In genomic region chr2:26456701-26457224, GRCh38 we compare ENCODE assay signal across 19 cellular contexts. TPM values are rescaled to one million over a fixed set of nuclear protein-coding genes. Genes with fewer than 3 reads are reported as not detected.
DNase-seq lines count a peak whose midpoint lies in the region; ATAC-seq, FAIRE-seq and TF ChIP-seq lines count a peak whose summit lies in the region.
"Had no signal": no experiment of that assay in that cellular context is flagged by ENCODE, and none has a peak within 500 bp of the region (broad histone marks: within the 10 kb centered on the region; RNA-seq: fewer than 3 reads in every experiment).

No MANE protein-coding gene starts in this region.

- POLR2A ChIA-PET in A549 (lab: Yijun Ruan, JAX) = no interaction called here
- POLR2A ChIA-PET in CD4-positive, alpha-beta T cell (lab: Charles Lee) = no interaction called here

- peak overlapping the region; percentile 55 to 73 for H3K27ac ChIP-seq in A549
- peak overlapping the region; percentile 58 for H3K27ac ChIP-seq in HL-60 (replicated peaks)
- H3K27ac ChIP-seq in CD4-positive, alpha-beta T cell (ENCODE audit: low read depth, low read length) = no peak overlapping the region

- TF ChIP-seq EP300 in A549 (IDR thresholded peaks at IDR 0.05) = no peak

- no peak for FAIRE-seq in A549 (lab: Jason Lieb, UNC)

- no peaks in the 10 kb centered on the region for H3K9me3 Mint-ChIP-seq in activated T-helper 17 cell treated with anti-CD3 and anti-CD28 coated beads, Interleukin-2, amount 50 U/mL, for 72 hours
- no peaks in the 10 kb centered on the region for H3K9me3 Mint-ChIP-seq in mesothelial cell of epicardium
- H3K9me3 Mint-ChIP-seq in CD4-positive, alpha-beta T cell = no peaks in the 10 kb centered on the region
- H3K9me3 Mint-ChIP-seq: activated T-helper 2 cell treated with anti-CD3 and anti-CD28 coated beads, Interferon-gamma antibody, Interleukin-2, Interleukin-4, amounts not matched to agents 10 μg/mL and 5 μg/mL and 100 μg/mL, durations not matched to agents 14 hours and 24 hours and 36 hours; T-helper 2 cell treated with Interferon-gamma antibody and Interleukin-4, amounts not matched to agents 5 μg/mL and 100 μg/mL, for 36 hours had no signal

- H3K27me3 ChIP-seq in HL-60 (ENCODE audit: insufficient read depth, poor library complexity, severe bottlenecking) = no peaks in the 10 kb centered on the region
- H3K27me3 ChIP-seq in CD4-positive, alpha-beta T cell (ENCODE audit: control insufficient read depth, insufficient read depth, low read length) = no peaks in the 10 kb centered on the region

- H3K4me3 Mint-ChIP-seq in activated T-helper 17 cell treated with anti-CD3 and anti-CD28 coated beads, Interleukin-2, amount 50 U/mL, for 72 hours = no peak overlapping the region
- no peak overlapping the region for H3K4me3 Mint-ChIP-seq in mesothelial cell of epicardium
- H3K4me3 Mint-ChIP-seq in CD4-positive, alpha-beta T cell = no peak overlapping the region
- H3K4me3 Mint-ChIP-seq: brain; T-helper 2 cell treated with Interferon-gamma antibody and Interleukin-4, amounts not matched to agents 5 μg/mL and 100 μg/mL, for 36 hours had no signal

- WGBS in A549 (ENCODE audit: missing lambda C conversion rate) = 57% methylated on average over 5 of the region's 5 CpGs

- H3K27me3 Mint-ChIP-seq in activated T-helper 17 cell treated with anti-CD3 and anti-CD28 coated beads, Interleukin-2, amount 50 U/mL, for 72 hours = peaks cover 3% of the 10 kb centered on the region
- no peaks in the 10 kb centered on the region for H3K27me3 Mint-ChIP-seq in mesothelial cell of epicardium (ENCODE audit: low read depth)
- no peaks in the 10 kb centered on the region for H3K27me3 Mint-ChIP-seq in CD4-positive, alpha-beta T cell
- H3K27me3 Mint-ChIP-seq: brain had no signal

- no peak for TF ChIP-seq POLR2A in A549 (IDR thresholded peaks at IDR 0.05; ENCODE audit: low read length)

- H3K9me3 ChIP-seq in A549 = no peaks in the 10 kb centered on the region
- H3K9me3 ChIP-seq in CD4-positive, alpha-beta T cell (ENCODE audit: control insufficient read depth, low read length) = no peaks in the 10 kb centered on the region

- no peak for TF ChIP-seq RAD21 in A549 (conservative IDR thresholded peaks at IDR 0.05 in 1 of 2, IDR thresholded peaks at IDR 0.05 in 1 of 2)

- TF ChIP-seq CTCF in A549 (IDR thresholded peaks at IDR 0.05) (no peak), HL-60 (IDR thresholded peaks at IDR 0.05; ENCODE audit: insufficient read depth, low read length) (no peak), mesothelial cell of epicardium (IDR thresholded peaks at IDR 0.05; ENCODE audit: unreplicated experiment) (no peak)
- TF ChIP-seq CTCF in CD4-positive, alpha-beta T cell (IDR thresholded peaks at IDR 0.05) = no peak

- no peak overlapping the region for H3K27ac Mint-ChIP-seq in activated T-helper 17 cell treated with anti-CD3 and anti-CD28 coated beads, Interleukin-2, amount 50 U/mL, for 72 hours
- H3K27ac Mint-ChIP-seq in mesothelial cell of epicardium = no peak overlapping the region
- no peak overlapping the region for H3K27ac Mint-ChIP-seq in CD4-positive, alpha-beta T cell
- H3K27ac Mint-ChIP-seq: activated T-helper 2 cell treated with anti-CD3 and anti-CD28 coated beads, Interferon-gamma antibody, Interleukin-2, Interleukin-4, amounts not matched to agents 10 μg/mL and 5 μg/mL and 100 μg/mL, durations not matched to agents 14 hours and 24 hours and 36 hours; T-helper 2 cell treated with Interferon-gamma antibody and Interleukin-4, amounts not matched to agents 5 μg/mL and 100 μg/mL, for 36 hours had no signal

- peak overlapping the region; percentile 55 for H3K4me2 ChIP-seq in A549

- ATAC-seq in A549 = peak; percentile 30 to 70; a peak in 3 of 6 replicates
- peak; percentile 16 for ATAC-seq in activated T-helper 17 cell treated with anti-CD3 and anti-CD28 coated beads, Interleukin-2, amount 50 U/mL, for 72 hours (replicated peaks)
- no peak for ATAC-seq in CD4-positive, alpha-beta T cell (ENCODE audit: poor library complexity)

- peaks cover 11% of the 10 kb centered on the region for H3K4me1 ChIP-seq in A549

- H3K4me1 Mint-ChIP-seq in activated T-helper 17 cell treated with anti-CD3 and anti-CD28 coated beads, Interleukin-2, amount 50 U/mL, for 72 hours = no peaks in the 10 kb centered on the region
- no peaks in the 10 kb centered on the region for H3K4me1 Mint-ChIP-seq in mesothelial cell of epicardium
- no peaks in the 10 kb centered on the region for H3K4me1 Mint-ChIP-seq in CD4-positive, alpha-beta T cell (ENCODE audit: low read depth)

- no peaks in the 10 kb centered on the region for H3K36me3 Mint-ChIP-seq in activated T-helper 17 cell treated with anti-CD3 and anti-CD28 coated beads, Interleukin-2, amount 50 U/mL, for 72 hours (ENCODE audit: low read depth)
- H3K36me3 Mint-ChIP-seq in mesothelial cell of epicardium = no peaks in the 10 kb centered on the region
- no peaks in the 10 kb centered on the region for H3K36me3 Mint-ChIP-seq in CD4-positive, alpha-beta T cell (ENCODE audit: low read depth)
- H3K36me3 Mint-ChIP-seq: brain had no signal

- no peak overlapping the region for H3K4me3 ChIP-seq in A549
- no peak overlapping the region for H3K4me3 ChIP-seq in HL-60 (replicated peaks; ENCODE audit: insufficient read depth, low read length)

- intact Hi-C loops in CD4-positive, alpha-beta T cell (cut with DNase I, micrococcal nuclease) = no loop called here

- DNase-seq in A549 (ENCODE audit: low read depth in 1 of 2, low spot score in 1 of 2) (peak in 1 of 2 experiments; percentile 43), HL-60 (ENCODE audit: low read depth in 1 of 2, low spot score in 1 of 2) (peak in 1 of 2 experiments; percentile 19), mucosa of gallbladder (ENCODE audit: low spot score) (peak; percentile 37), mesothelial cell of epicardium (ENCODE audit: low spot score in 2 of 2, unreplicated experiment in 2 of 2) (no peak), NCI-H146 (lab: John Stamatoyannopoulos, UW) (no peak), amniotic stem cell (lab: John Stamatoyannopoulos, UW) (no peak)
- no peak for DNase-seq in CD4-positive, alpha-beta T cell
- DNase-seq: effector CD8-positive, alpha-beta T cell; NCI-H1105 treated with DMSO at 0.1 percent for 48 hours; NCI-H524 treated with DMSO at 0.1 percent for 48 hours; SHP77 treated with DMSO at 0.1 percent for 48 hours; stimulated activated CD4-positive, alpha-beta T cell treated with anti-CD3 and anti-CD28 coated beads, Interleukin-12 subunit alpha, Interleukin-12 subunit beta, amount 100 ng/mL, for 4 hours had no signal

- CTCF ChIA-PET in A549 (lab: Yijun Ruan, JAX) = interaction anchor here (1.0 to 3.9 kb wide), 10 partner anchors 11 to 121 kb away, joined by 3 to 17 read pairs (median 4); partner anchors contain the start of gene SELENOI
- CTCF ChIA-PET in CD4-positive, alpha-beta T cell (lab: Charles Lee) = no interaction called here

TF ChIP-seq in A549, 52 proteins besides CTCF, POLR2A, EP300 and RAD21:
- TF ChIP-seq RFX5 (IDR thresholded peaks at IDR 0.05) (no peak), FOSL2 (IDR thresholded peaks at IDR 0.05) (no peak), FOSL2 (CRISPR knock-in tag; IDR thresholded peaks at IDR 0.05) (peak; percentile 35; the same call in 1 of the 2 replicates), CEBPB (IDR thresholded peaks at IDR 0.05) (no peak), RNF2 (IDR thresholded peaks at IDR 0.05; ENCODE audit: borderline replicate concordance, low read depth) (no peak), HOXA7 (CRISPR knock-in tag; IDR thresholded peaks at IDR 0.05) (no peak)

RNA-seq across cellular contexts. Expression of gene OTOF, which starts 21.2 kb away (rescaled TPM):
- polyA plus RNA-seq in A549 (2011; rRNA removed) (0.13 and 0.22 TPM in 2 replicates), A549 (2017; fragmentation: RNase III; extraction: RNeasy Plus Mini Kit Qiagen cat#74134 plus additional on column Dnase treatment) (0.05 to 0.18 TPM (median 0.08 TPM) in 3 replicates)
- polyA plus RNA-seq in A549 (2012; cell fraction: cytosol; rRNA removed) = 0.15 and 0.17 TPM in 2 replicates
- polyA plus RNA-seq in A549 (2012; cell fraction: nucleus; rRNA removed) = 0.24 and 0.34 TPM in 2 replicates
- polyA minus RNA-seq in A549 (2011; rRNA and poly(A)+ RNA removed) = 0.49 and 0.74 TPM in 2 replicates
- total RNA-seq in activated T-helper 17 cell treated with anti-CD3 and anti-CD28 coated beads, Interleukin-2, amount 50 U/mL, for 72 hours = 1 to 10 TPM in 1 of 2 donors, under 1 TPM in 1; 0.95 to 2.1 TPM
- total RNA-seq in mucosa of gallbladder (0.09 TPM), mesothelial cell of epicardium (0.16 to 0.40 TPM (median 0.25 TPM) in 3 replicates)
- under 1 TPM; 0.71 to 0.75 TPM for total RNA-seq in CD4-positive, alpha-beta T cell

RNA-seq across cellular contexts. Expression of gene DRC1, which starts 55.0 kb away (rescaled TPM):
- 0.16 and 0.39 TPM in 2 replicates for polyA plus RNA-seq in A549 (2011; rRNA removed)
- polyA plus RNA-seq in A549 (2012; cell fraction: cytosol; rRNA removed) = 0.05 and 0.11 TPM in 2 replicates
- 0.06 and 0.12 TPM in 2 replicates for polyA plus RNA-seq in A549 (2012; cell fraction: nucleus; rRNA removed)
- 0.05 to 0.21 TPM (median 0.07 TPM) in 3 replicates for polyA plus RNA-seq in A549 (2017; fragmentation: RNase III; extraction: RNeasy Plus Mini Kit Qiagen cat#74134 plus additional on column Dnase treatment)
- not detected in 2 replicates for polyA minus RNA-seq in A549 (2011; rRNA and poly(A)+ RNA removed)
- not detected for total RNA-seq in activated T-helper 17 cell treated with anti-CD3 and anti-CD28 coated beads, Interleukin-2, amount 50 U/mL, for 72 hours
- total RNA-seq in mucosa of gallbladder = 0.40 TPM
- 0.18 to 0.59 TPM (median 0.22 TPM) in 3 replicates for total RNA-seq in mesothelial cell of epicardium
- total RNA-seq in CD4-positive, alpha-beta T cell = not detected
- total RNA-seq: activated T-helper 2 cell treated with anti-CD3 and anti-CD28 coated beads, Interferon-gamma antibody, Interleukin-2, Interleukin-4, amounts not matched to agents 10 μg/mL and 5 μg/mL and 100 μg/mL, durations not matched to agents 14 hours and 24 hours and 36 hours; fibroblast of villous mesenchyme; lung microvascular endothelial cell; omental fat pad had no signal
